18 cellular contexts compared by ENCODE assay signal in the genomic region with DNA sequence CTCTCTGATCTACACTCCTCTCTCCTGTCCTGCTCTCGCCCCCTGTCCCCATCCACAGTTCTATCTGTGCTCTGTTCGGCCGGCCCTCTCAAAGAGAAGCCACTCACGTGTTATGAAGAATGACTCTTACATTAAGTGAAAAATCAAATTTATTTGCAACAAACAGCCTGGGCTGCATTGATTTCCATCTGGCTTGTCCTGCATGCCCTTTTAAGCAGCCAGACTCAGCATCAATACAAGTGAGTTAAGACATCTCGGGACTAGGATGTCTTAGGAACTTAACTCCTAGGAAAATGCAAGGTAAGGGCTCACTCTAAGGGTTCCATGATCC.
"Had no signal": no experiment of that assay in that cellular context is flagged by ENCODE, and none has a peak within 500 bp of the region (broad histone marks: within the 10 kb centered on the region; RNA-seq: fewer than 3 reads in every experiment).

No MANE protein-coding gene starts in this region.

- H3K4me1 Mint-ChIP-seq: activated naive CD8-positive, alpha-beta T cell treated with anti-CD3 and anti-CD28 coated beads, Interleukin-2, amount 10 ng/mL, durations not matched to agents 7 days and 5 days; immature natural killer cell had no signal

- H3K36me3 Mint-ChIP-seq: activated CD4-positive, alpha-beta memory T cell treated with anti-CD3 and anti-CD28 coated beads for 36 hours; activated naive CD8-positive, alpha-beta T cell treated with anti-CD3 and anti-CD28 coated beads, Interleukin-2, amount 10 ng/mL, durations not matched to agents 7 days and 5 days; immature natural killer cell; natural killer cell treated with Interleukin-12 subunit alpha and Interleukin-12 subunit beta and Interleukin-15 and Interleukin-18, amount 100 ng/mL, for 72 hours had no signal

- H3K4me3 ChIP-seq: coronary artery, gastrocnemius medialis, lung, pancreas, stomach, tibial artery had no signal

- H3K4me3 Mint-ChIP-seq: activated CD4-positive, alpha-beta memory T cell treated with anti-CD3 and anti-CD28 coated beads for 36 hours; activated naive CD8-positive, alpha-beta T cell treated with anti-CD3 and anti-CD28 coated beads, Interleukin-2, amount 10 ng/mL, durations not matched to agents 7 days and 5 days; activated T-cell treated with anti-CD3 and anti-CD28 coated beads, Interleukin-2, amount 50 U/mL, for 4 hours; immature natural killer cell; natural killer cell treated with Interleukin-12 subunit alpha and Interleukin-12 subunit beta and Interleukin-15 and Interleukin-18, amount 100 ng/mL, for 72 hours; T-helper 2 cell treated with Interferon-gamma antibody and Interleukin-4, amounts not matched to agents 5 μg/mL and 100 μg/mL, for 36 hours had no signal

- H3K36me3 ChIP-seq: gastrocnemius medialis, pancreas, stomach, tibial artery had no signal

- H3K4me1 ChIP-seq: pancreas, tibial artery had no signal

- H3K27me3 ChIP-seq: gastrocnemius medialis, pancreas, stomach, tibial artery had no signal

- H3K9me3 ChIP-seq: gastrocnemius medialis, pancreas, stomach, tibial artery had no signal

- H3K9me3 Mint-ChIP-seq: activated CD4-positive, alpha-beta memory T cell treated with anti-CD3 and anti-CD28 coated beads for 36 hours; activated naive CD8-positive, alpha-beta T cell treated with anti-CD3 and anti-CD28 coated beads, Interleukin-2, amount 10 ng/mL, durations not matched to agents 7 days and 5 days; activated T-cell treated with anti-CD3 and anti-CD28 coated beads, Interleukin-2, amount 50 U/mL, for 4 hours; immature natural killer cell; natural killer cell treated with Interleukin-12 subunit alpha and Interleukin-12 subunit beta and Interleukin-15 and Interleukin-18, amount 100 ng/mL, for 72 hours; T-helper 2 cell treated with Interferon-gamma antibody and Interleukin-4, amounts not matched to agents 5 μg/mL and 100 μg/mL, for 36 hours had no signal

- H3K27ac ChIP-seq: coronary artery, epithelial cell of prostate, gastrocnemius medialis, pancreas, stomach, tibial artery had no signal

- DNase-seq: activated CD4-positive, alpha-beta memory T cell treated with anti-CD3 and anti-CD28 coated beads for 36 hours; activated CD4-positive, alpha-beta T cell treated with anti-CD3 and anti-CD28 coated beads for 1 hour; activated naive CD8-positive, alpha-beta T cell treated with anti-CD3 and anti-CD28 coated beads, Interleukin-2, amount 10 ng/mL, durations not matched to agents 7 days and 5 days; activated T-cell treated with anti-CD3 and anti-CD28 coated beads, Interleukin-2, amount 50 U/mL, for 4 hours; effector CD4-positive, alpha-beta T cell; gastrocnemius medialis; immature natural killer cell; pancreas; SHP77 treated with DMSO at 0.1 percent for 48 hours; stimulated activated CD4-positive, alpha-beta T cell treated with anti-CD3 and anti-CD28 coated beads, Interleukin-15, amount 100 ng/mL, for 24 hours; stimulated activated CD4-positive, alpha-beta T cell treated with anti-CD3 and anti-CD28 coated beads, Interleukin-4, amount 100 ng/mL, for 4 hours; stomach; tibial artery had no signal

- H3K27me3 Mint-ChIP-seq: activated CD4-positive, alpha-beta memory T cell treated with anti-CD3 and anti-CD28 coated beads for 36 hours had no signal

- H3K27ac Mint-ChIP-seq: activated CD4-positive, alpha-beta memory T cell treated with anti-CD3 and anti-CD28 coated beads for 36 hours; activated naive CD8-positive, alpha-beta T cell treated with anti-CD3 and anti-CD28 coated beads, Interleukin-2, amount 10 ng/mL, durations not matched to agents 7 days and 5 days; immature natural killer cell; natural killer cell treated with Interleukin-12 subunit alpha and Interleukin-12 subunit beta and Interleukin-15 and Interleukin-18, amount 100 ng/mL, for 72 hours; T-helper 2 cell treated with Interferon-gamma antibody and Interleukin-4, amounts not matched to agents 5 μg/mL and 100 μg/mL, for 36 hours had no signal
